8 cellular contexts compared by ENCODE assay signal in the genomic region with DNA sequence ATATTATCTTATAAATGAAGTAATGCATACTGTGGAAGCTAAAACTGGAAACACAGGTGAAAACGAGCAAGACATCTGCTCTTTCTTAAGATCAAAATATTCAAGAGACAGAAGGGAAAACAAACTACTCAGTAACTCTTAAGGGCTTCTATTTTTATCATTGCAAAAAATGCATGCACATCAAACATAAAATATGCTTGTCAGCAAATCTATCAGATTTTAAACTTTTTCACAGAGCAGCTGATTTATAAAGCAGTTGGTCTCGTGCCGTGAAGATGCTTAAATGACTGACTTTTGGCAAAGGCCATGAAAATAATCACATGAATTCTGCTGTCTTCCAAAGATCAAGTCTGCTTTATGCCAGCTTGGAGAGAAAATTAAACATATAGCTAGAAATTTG.
"Had no signal": no experiment of that assay in that cellular context is flagged by ENCODE, and none has a peak within 500 bp of the region (broad histone marks: within the 10 kb centered on the region; RNA-seq: fewer than 3 reads in every experiment).

No MANE protein-coding gene starts in this region.

- ATAC-seq: GM12878 had no signal

- DNase-seq: GDM1, GF-D8 had no signal

- H3K4me3 ChIP-seq: GM12878 had no signal

- FAIRE-seq: G401.6, GM12878, GM12891, GM12892, GM18507, GM19239 had no signal
